In the genomic region with DNA sequence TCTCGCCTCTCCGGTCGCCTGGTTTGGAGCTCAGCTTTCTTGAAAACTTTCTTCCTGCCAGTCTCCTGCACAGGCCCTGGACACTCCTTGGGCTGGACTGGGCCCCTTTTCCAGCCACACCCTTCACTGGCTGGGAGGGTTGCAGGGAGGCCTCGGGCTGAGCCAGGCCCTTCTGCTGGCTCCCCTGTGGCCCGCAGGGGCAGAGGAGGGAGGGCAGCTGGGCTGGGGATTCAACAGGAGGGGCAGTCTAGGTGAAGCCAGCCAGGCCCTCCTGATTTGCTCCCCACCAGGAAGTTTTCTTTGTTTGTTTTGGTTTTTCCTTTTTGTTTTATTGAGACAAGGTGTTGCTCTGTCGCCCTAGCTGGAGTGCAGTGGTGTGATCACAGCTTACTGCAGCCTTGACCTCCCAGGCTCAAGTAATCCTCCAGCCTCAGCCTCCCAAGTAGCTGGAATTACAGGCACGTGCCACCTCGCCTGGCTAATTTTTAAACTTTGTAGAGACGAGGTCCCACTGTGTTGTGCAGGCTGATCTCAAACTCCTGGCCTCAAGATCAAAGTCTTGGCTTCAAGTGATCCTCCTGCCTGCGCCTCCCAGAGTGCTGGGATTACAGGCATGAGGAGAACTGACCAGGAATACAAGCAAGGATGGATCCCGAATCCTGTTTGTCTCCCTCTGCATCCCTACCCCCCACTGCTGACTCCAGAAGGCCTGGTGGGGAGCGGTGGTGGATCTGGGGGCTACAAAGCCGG, we compare ENCODE assay signal across 18 cellular contexts. TPM values are rescaled to one million over a fixed set of nuclear protein-coding genes. Genes with fewer than 3 reads are reported as not detected.
DNase-seq lines count a peak whose midpoint lies in the region; ATAC-seq, FAIRE-seq and TF ChIP-seq lines count a peak whose summit lies in the region.
"Had no signal": no experiment of that assay in that cellular context is flagged by ENCODE, and none has a peak within 500 bp of the region (broad histone marks: within the 10 kb centered on the region; RNA-seq: fewer than 3 reads in every experiment).

No MANE protein-coding gene starts in this region.

- intact Hi-C loops in sciatic nerve (cut with DNase I) = no loop called here
- intact Hi-C loops in lower lobe of right lung (cut with DNase I) = no loop called here

- no peak overlapping the region for H3K4me3 Mint-ChIP-seq in glutamatergic neuron (ENCODE audit: unreplicated experiment)

- peaks cover 38% of the 10 kb centered on the region for H3K4me1 Mint-ChIP-seq in glutamatergic neuron (ENCODE audit: low read depth, unreplicated experiment)

- no peaks in the 10 kb centered on the region for H3K36me3 ChIP-seq in lower lobe of right lung
- H3K36me3 ChIP-seq: HAP-1 had no signal

- ATAC-seq in sciatic nerve = peak; percentile 48
- no peak for ATAC-seq in lower lobe of right lung

- H3K4me1 ChIP-seq in lower lobe of right lung = no peaks in the 10 kb centered on the region

- H3K9me3 ChIP-seq in lower lobe of right lung = no peaks in the 10 kb centered on the region
- H3K9me3 ChIP-seq: HAP-1 had no signal

- peaks cover 69% of the 10 kb centered on the region for H3K27me3 ChIP-seq in lower lobe of right lung (ENCODE audit: low read depth)

- H3K27ac Mint-ChIP-seq in glutamatergic neuron (ENCODE audit: unreplicated experiment) = peak overlapping the region; percentile 55

- H3K9me3 Mint-ChIP-seq in glutamatergic neuron (ENCODE audit: unreplicated experiment) = peaks cover 5% of the 10 kb centered on the region

- peak; percentile 16 for FAIRE-seq in HTR-8/SVneo (lab: Jason Lieb, UNC)

- peak; percentile 76 for DNase-seq in DMS 273 (lab: John Stamatoyannopoulos, UW; ENCODE audit: unreplicated experiment)
- DNase-seq in DMS 273 treated with DMSO at 0.1 percent for 48 hours (lab: John Stamatoyannopoulos, UW) = no peak
- no peak for DNase-seq in HTR-8/SVneo (ENCODE audit: insufficient read length, low spot score)
- no peak for DNase-seq in glutamatergic neuron
- no peak for DNase-seq in sciatic nerve (ENCODE audit: low spot score)
- DNase-seq in ureter (ENCODE audit: low spot score) = no peak
- no peak for DNase-seq in GM19238 (ENCODE audit: insufficient read length, low spot score)
- DNase-seq in lower lobe of right lung = no peak
- DNase-seq: C1 segment of cervical spinal cord, NCI-H1048, NCI-H2107, NCI-H510A, OCI-M1, T-helper 1 cell had no signal

- H3K4me3 ChIP-seq in lower lobe of right lung = no peak overlapping the region
- H3K4me3 ChIP-seq: HAP-1, SK-N-MC had no signal

- no peaks in the 10 kb centered on the region for H3K36me3 Mint-ChIP-seq in glutamatergic neuron (ENCODE audit: unreplicated experiment)

- TF ChIP-seq CTCF in glutamatergic neuron (IDR thresholded peaks at IDR 0.05; ENCODE audit: partially characterized antibody, unreplicated experiment) (no peak), lower lobe of right lung (IDR thresholded peaks at IDR 0.05) (no peak)

- H3K27me3 Mint-ChIP-seq in glutamatergic neuron (ENCODE audit: unreplicated experiment) = peaks cover 9% of the 10 kb centered on the region

- no peak overlapping the region for H3K27ac ChIP-seq in lower lobe of right lung
- H3K27ac ChIP-seq: 22Rv1, SK-N-MC had no signal

RNA-seq across cellular contexts. Expression of a gene that starts 23.5 kb away (rescaled TPM):
- total RNA-seq in glutamatergic neuron (ENCODE audit: unreplicated experiment) (7.9 TPM), sciatic nerve (0.40 TPM), ureter (0.23 TPM), lower lobe of right lung (0.35 TPM)
- total RNA-seq: HT-29 had no signal
